9 cellular contexts compared by ENCODE assay signal in the genomic region with DNA sequence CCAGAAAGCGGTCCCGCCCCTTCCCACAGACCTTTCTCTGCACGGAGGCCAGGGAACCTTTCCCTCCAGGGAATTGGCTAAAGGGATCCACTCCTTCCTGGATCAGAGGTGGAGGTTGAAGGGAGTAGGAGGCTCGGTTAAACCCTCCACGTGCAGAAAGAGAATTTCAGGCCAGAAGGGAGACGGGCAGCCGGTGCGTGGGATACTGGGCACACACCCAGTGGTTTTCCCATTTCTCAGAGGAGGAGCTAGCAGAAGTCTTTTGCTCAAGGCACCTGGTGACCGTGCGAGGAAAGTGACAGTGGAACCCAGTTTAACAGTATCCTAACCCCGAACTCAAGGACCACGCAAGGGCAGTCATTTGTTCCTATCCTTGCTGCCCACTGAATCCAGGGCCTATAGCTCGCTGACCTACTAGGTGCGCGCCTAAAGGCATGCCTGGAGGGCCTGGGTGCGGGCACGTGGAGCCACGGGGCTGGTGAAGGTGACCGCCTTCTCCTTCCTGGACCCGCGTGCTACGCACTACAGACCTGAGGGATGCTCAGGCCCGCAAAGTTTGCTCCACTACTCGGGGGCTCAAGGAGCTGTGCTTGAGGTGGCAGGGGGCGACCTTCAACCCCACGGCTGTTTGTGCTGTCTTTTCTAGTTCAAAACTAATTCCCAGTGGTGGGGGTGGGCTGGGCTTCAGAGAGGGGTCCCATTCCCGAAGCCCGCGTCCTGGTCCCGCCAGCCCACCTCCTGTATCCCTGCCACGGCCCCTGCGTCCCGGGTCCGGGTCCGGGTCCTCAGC. TPM values are rescaled to one million over a fixed set of nuclear protein-coding genes. Genes with fewer than 3 reads are reported as not detected.
DNase-seq lines count a peak whose midpoint lies in the region; TF ChIP-seq lines count a peak whose summit lies in the region.
"Had no signal": no experiment of that assay in that cellular context is flagged by ENCODE, and none has a peak within 500 bp of the region (broad histone marks: within the 10 kb centered on the region; RNA-seq: fewer than 3 reads in every experiment).

No MANE protein-coding gene starts in this region.

- no peak for TF ChIP-seq CTCF in OCI-LY1 (IDR thresholded peaks at IDR 0.05; ENCODE audit: low read length)
- TF ChIP-seq CTCF in fibroblast of the aortic adventitia (IDR thresholded peaks at IDR 0.05; ENCODE audit: insufficient read depth, low read length) = no peak
- no peak for TF ChIP-seq CTCF in retinal pigment epithelial cell (conservative IDR thresholded peaks at IDR 0.05; ENCODE audit: low read depth, low read length)

- H3K27ac ChIP-seq in OCI-LY1 (ENCODE audit: low read depth, low read length, poor library complexity, severe bottlenecking) = peak overlapping the region; percentile 20
- H3K27ac ChIP-seq: colonic mucosa had no signal

- H3K27me3 ChIP-seq in OCI-LY1 (ENCODE audit: insufficient read depth, low read length) = no peaks in the 10 kb centered on the region

- DNase-seq in ELF-1 (ENCODE audit: low read depth, low spot score) (peak; percentile 26), fibroblast of the aortic adventitia (ENCODE audit: low read depth) (no peak), retinal pigment epithelial cell (ENCODE audit: low read depth) (no peak), dedifferentiated amniotic fluid mesenchymal stem cell (ENCODE audit: extremely low spot score) (no peak), SKM-1 treated with dmso at 0.1 percent for 144 hours (lab: John Stamatoyannopoulos, UW; ENCODE audit: unreplicated experiment) (no peak)
- DNase-seq in NK-92 treated with Interleukin-12 subunit alpha and Interleukin-12 subunit beta, amount 100 ng/mL, for 24 hours (lab: John Stamatoyannopoulos, UW) = no peak
- DNase-seq: colonic mucosa, RPMI8226 had no signal

- H3K9ac ChIP-seq in OCI-LY1 (ENCODE audit: low read length) = peak overlapping the region; percentile 40; the same call in 1 of the 2 replicates

- peaks cover 33% of the 10 kb centered on the region for H3K79me2 ChIP-seq in OCI-LY1 (ENCODE audit: insufficient read depth, low read length)

- peak overlapping the region; percentile 57 for H3K4me3 ChIP-seq in OCI-LY1 (ENCODE audit: low read depth, low read length, poor library complexity, severe bottlenecking)
- peak overlapping the region; percentile 46 for H3K4me3 ChIP-seq in fibroblast of the aortic adventitia (ENCODE audit: low read depth, low read length)
- H3K4me3 ChIP-seq in retinal pigment epithelial cell (ENCODE audit: low read length) = peak overlapping the region; percentile 34

- H3K36me3 ChIP-seq in OCI-LY1 (ENCODE audit: insufficient read depth, low read length) = 0 out of 2 replicates have a peak, but pooled peaks cover 4% of the 10 kb centered on the region
- H3K36me3 ChIP-seq: colonic mucosa had no signal

- H3K9me3 ChIP-seq in OCI-LY1 (ENCODE audit: low read length) = no peaks in the 10 kb centered on the region
- H3K9me3 ChIP-seq: colonic mucosa had no signal

- no peaks in the 10 kb centered on the region; the same call in 1 of the 2 replicates for H3F3A ChIP-seq in OCI-LY1 (ENCODE audit: insufficient read depth, low read length)

- H2AFZ ChIP-seq in OCI-LY1 (ENCODE audit: low read length) = no peak overlapping the region

- peaks cover 49% of the 10 kb centered on the region for H3K4me1 ChIP-seq in OCI-LY1 (ENCODE audit: insufficient read depth, low read length, severe bottlenecking)
- H3K4me1 ChIP-seq: colonic mucosa had no signal

- H3K9me2 ChIP-seq in OCI-LY1 (ENCODE audit: low read depth, low read length) = no peaks in the 10 kb centered on the region

- no peaks in the 10 kb centered on the region for H4K20me1 ChIP-seq in OCI-LY1 (ENCODE audit: insufficient read depth, low read length)

- H3K4me2 ChIP-seq in OCI-LY1 (ENCODE audit: low read length) = peak overlapping the region; percentile 54

RNA-seq across cellular contexts. Expression of a gene that starts 0.6 kb away (rescaled TPM):
- total RNA-seq in fibroblast of the aortic adventitia (ENCODE audit: low replicate concordance) = 0.33 and 6.6 TPM in 2 replicates
